ENCODE assay signal across 13 cellular contexts in the genomic region with DNA sequence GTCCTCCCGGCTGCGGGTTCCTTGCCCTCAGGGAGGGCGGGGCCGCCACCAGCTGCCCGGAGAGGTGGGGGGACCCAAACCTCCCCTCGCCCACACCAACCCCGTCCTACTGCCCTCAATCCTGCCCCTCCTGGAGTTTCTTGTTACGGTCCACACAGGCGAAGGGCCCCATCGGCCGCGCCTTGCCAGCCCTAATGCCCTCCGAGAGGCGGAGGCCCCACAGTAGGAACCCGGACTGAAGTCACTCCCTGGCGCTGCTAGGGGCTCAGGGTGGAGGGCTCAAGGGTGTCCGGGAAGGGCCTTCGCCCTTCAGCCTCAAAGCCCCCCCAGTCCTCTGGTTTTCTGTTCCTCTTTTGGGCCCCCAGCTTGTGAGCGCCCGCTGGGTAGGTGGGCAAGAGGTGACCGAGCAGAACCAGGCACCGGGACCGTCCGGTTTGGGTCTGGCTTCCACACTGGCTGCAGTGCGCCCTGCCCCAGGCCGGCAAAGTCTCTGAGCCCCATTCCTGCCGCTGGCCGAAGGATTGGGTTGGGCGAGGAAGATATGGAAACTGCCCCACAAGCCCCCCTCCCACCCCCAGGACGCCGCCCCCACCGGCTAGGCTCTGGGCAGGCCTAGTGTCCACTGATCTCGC. TPM values are rescaled to one million over a fixed set of nuclear protein-coding genes. Genes with fewer than 3 reads are reported as not detected.
DNase-seq lines count a peak whose midpoint lies in the region; ATAC-seq and TF ChIP-seq lines count a peak whose summit lies in the region.
"Had no signal": no experiment of that assay in that cellular context is flagged by ENCODE, and none has a peak within 500 bp of the region (broad histone marks: within the 10 kb centered on the region; RNA-seq: fewer than 3 reads in every experiment).

No MANE protein-coding gene starts in this region.

- WGBS in endodermal cell (ENCODE audit: insufficient coverage in 1 of 2, insufficient read length in 1 of 2), 2 experiments = 22 to 24% methylated on average over 12 to 29 of the region's 33 CpGs

- H3K9me3 Mint-ChIP-seq in IgD-negative memory B cell (no peaks in the 10 kb centered on the region), endodermal cell (no peaks in the 10 kb centered on the region)
- no peaks in the 10 kb centered on the region for H3K9me3 Mint-ChIP-seq in naive thymus-derived CD4-positive, alpha-beta T cell
- H3K9me3 Mint-ChIP-seq: HFFc6 had no signal

- CTCF ChIA-PET in naive thymus-derived CD4-positive, alpha-beta T cell (lab: Charles Lee) = interaction anchor here (0.7 to 2.1 kb wide), 2 partner anchors 22 to 27 kb away, joined by 3 to 30 read pairs; no protein-coding TSS in a partner anchor

- ATAC-seq in naive thymus-derived CD4-positive, alpha-beta T cell = no peak
- no peak for ATAC-seq in GM18520 (IDR thresholded peaks at IDR 0.05; ENCODE audit: unreplicated experiment)

- H3K9ac ChIP-seq in endodermal cell (ENCODE audit: extremely low read depth, low read length, poor library complexity, severe bottlenecking) = no peak overlapping the region

- H3K9me3 ChIP-seq in endodermal cell (ENCODE audit: control insufficient read depth, low read length) = no peaks in the 10 kb centered on the region
- no peaks in the 10 kb centered on the region for H3K9me3 ChIP-seq in naive thymus-derived CD4-positive, alpha-beta T cell (ENCODE audit: control insufficient read depth in 2 of 3, low read length in 3 of 3)

- no peaks in the 10 kb centered on the region for H3K36me3 Mint-ChIP-seq in IgD-negative memory B cell
- no peaks in the 10 kb centered on the region for H3K36me3 Mint-ChIP-seq in endodermal cell (ENCODE audit: low read depth)
- H3K36me3 Mint-ChIP-seq in naive thymus-derived CD4-positive, alpha-beta T cell = no peaks in the 10 kb centered on the region
- H3K36me3 Mint-ChIP-seq: CD4-positive, CD25-positive, alpha-beta regulatory T cell had no signal

- H3K4me3 Mint-ChIP-seq in IgD-negative memory B cell (peak overlapping the region; percentile 35 to 83 (median 71)), endodermal cell (peak overlapping the region; percentile 32)
- peak overlapping the region in 7 of 10 donors; percentile 32 to 73 (median 59) for H3K4me3 Mint-ChIP-seq in naive thymus-derived CD4-positive, alpha-beta T cell
- H3K4me3 Mint-ChIP-seq: HFFc6 had no signal

- H3K27me3 Mint-ChIP-seq in IgD-negative memory B cell = peaks cover 21% of the 10 kb centered on the region
- H3K27me3 Mint-ChIP-seq in endodermal cell (ENCODE audit: insufficient read depth) = peaks cover 63% of the 10 kb centered on the region
- H3K27me3 Mint-ChIP-seq in naive thymus-derived CD4-positive, alpha-beta T cell = peaks cover 17 to 48% (median 20%) of the 10 kb centered on the region in 5 donors

- peaks cover 76% of the 10 kb centered on the region for H3K27me3 ChIP-seq in endodermal cell (ENCODE audit: control insufficient read depth, insufficient read depth, low read length, poor library complexity, severe bottlenecking)
- peaks cover 0 to 11% of the 10 kb centered on the region in 2 donors for H3K27me3 ChIP-seq in naive thymus-derived CD4-positive, alpha-beta T cell (ENCODE audit: control insufficient read depth in 2 of 2, insufficient read depth in 2 of 2, low read length in 2 of 2)

- H3K36me3 ChIP-seq in endodermal cell (ENCODE audit: control insufficient read depth, insufficient read depth, low read length) = no peaks in the 10 kb centered on the region
- H3K36me3 ChIP-seq in naive thymus-derived CD4-positive, alpha-beta T cell (ENCODE audit: control insufficient read depth in 2 of 3, insufficient read depth in 3 of 3, low read length in 3 of 3) = no peaks in the 10 kb centered on the region

- DNase-seq in endodermal cell = no peak
- no peak for DNase-seq in naive thymus-derived CD4-positive, alpha-beta T cell
- no peak for DNase-seq in caudate nucleus (lab: John Stamatoyannopoulos, UW)
- DNase-seq in stimulated activated CD4-positive, alpha-beta T cell treated with anti-CD3 and anti-CD28 coated beads, Interleukin-15, amount 100 ng/mL, for 24 hours = no peak
- no peak for DNase-seq in NOMO-1 (lab: John Stamatoyannopoulos, UW; ENCODE audit: unreplicated experiment in 2 of 2)
- DNase-seq: activated CD4-positive, alpha-beta T cell treated with anti-CD3 and anti-CD28 coated beads, Interleukin-2, amount 50 U/mL, for 4 hours; CD4-positive, CD25-positive, alpha-beta regulatory T cell; islet precursor cell had no signal

- POLR2A ChIA-PET in naive thymus-derived CD4-positive, alpha-beta T cell (lab: Charles Lee) = interaction anchor here (3.0 kb wide), 1 partner anchor 26 kb away, joined by 21 read pairs; no protein-coding TSS in a partner anchor

- H3K27ac Mint-ChIP-seq in IgD-negative memory B cell (no peak overlapping the region), endodermal cell (no peak overlapping the region)
- peak overlapping the region in 1 of 9 donors; percentile 75 for H3K27ac Mint-ChIP-seq in naive thymus-derived CD4-positive, alpha-beta T cell
- H3K27ac Mint-ChIP-seq: CD4-positive, CD25-positive, alpha-beta regulatory T cell; HFFc6 had no signal

- H3K4me1 ChIP-seq in endodermal cell (ENCODE audit: control insufficient read depth, insufficient read depth, low read length) = no peaks in the 10 kb centered on the region
- peaks cover 2 to 17% of the 10 kb centered on the region in 2 donors for H3K4me1 ChIP-seq in naive thymus-derived CD4-positive, alpha-beta T cell (ENCODE audit: control insufficient read depth in 2 of 2, insufficient read depth in 2 of 2, low read length in 2 of 2)

- no peak for TF ChIP-seq CTCF in 22Rv1 (IDR thresholded peaks at IDR 0.05)
- TF ChIP-seq CTCF in endodermal cell (conservative IDR thresholded peaks at IDR 0.05) = no peak

- no peak overlapping the region for H3K4me3 ChIP-seq in endodermal cell (ENCODE audit: low read length)
- H3K4me3 ChIP-seq in naive thymus-derived CD4-positive, alpha-beta T cell (ENCODE audit: low read length) = no peak overlapping the region

- peaks cover 0 to 3% (median 0%) of the 10 kb centered on the region in 3 donors for H3K4me1 Mint-ChIP-seq in IgD-negative memory B cell
- H3K4me1 Mint-ChIP-seq in endodermal cell = no peaks in the 10 kb centered on the region
- H3K4me1 Mint-ChIP-seq in naive thymus-derived CD4-positive, alpha-beta T cell = peaks cover 0 to 9% (median 0%) of the 10 kb centered on the region in 7 donors

- H3K27ac ChIP-seq in 22Rv1 = peak overlapping the region; percentile 61
- no peak overlapping the region for H3K27ac ChIP-seq in endodermal cell (ENCODE audit: low read depth, low read length)
- H3K27ac ChIP-seq in naive thymus-derived CD4-positive, alpha-beta T cell (ENCODE audit: low read depth, low read length) = no peak overlapping the region
- no peak overlapping the region for H3K27ac ChIP-seq in caudate nucleus (ENCODE audit: low read depth, low read length)

- intact Hi-C loops in naive thymus-derived CD4-positive, alpha-beta T cell (cut with micrococcal nuclease) = loop anchor here (2.0 kb wide), 1 partner anchor 81 kb away; a partner anchor contains a TSS

RNA-seq across cellular contexts. Expression of a gene that starts 24.5 kb away (rescaled TPM):
- polyA plus RNA-seq in IgD-negative memory B cell = 1.2 TPM
- 1 to 10 TPM; 4.7 to 7.0 TPM for total RNA-seq in endodermal cell
- polyA plus RNA-seq in endodermal cell (2013, experiment 1 of 2) = 13.7 TPM
- 7.4 TPM for polyA plus RNA-seq in endodermal cell (2013, experiment 2 of 2)
- 10 to 100 TPM in 2 of 5 experiments, 1 to 10 TPM in 2, under 1 TPM in 1; 0.41 to 79.3 (median 4.4) TPM for total RNA-seq in naive thymus-derived CD4-positive, alpha-beta T cell
- under 1 TPM; 0.22 to 0.35 TPM for polyA plus RNA-seq in naive thymus-derived CD4-positive, alpha-beta T cell

RNA-seq across cellular contexts. Expression of a gene that starts 37.5 kb away (rescaled TPM):
- polyA plus RNA-seq in IgD-negative memory B cell = not detected
- total RNA-seq in endodermal cell = not detected
- not detected for polyA plus RNA-seq in endodermal cell (2013, experiment 1 of 2)
- not detected for polyA plus RNA-seq in endodermal cell (2013, experiment 2 of 2)
- not detected for total RNA-seq in naive thymus-derived CD4-positive, alpha-beta T cell
- polyA plus RNA-seq in naive thymus-derived CD4-positive, alpha-beta T cell = not detected
- total RNA-seq: bronchial epithelial cell; CD4-positive, CD25-positive, alpha-beta regulatory T cell; HFFc6 had no signal
- polyA plus RNA-seq: CD4-positive, CD25-positive, alpha-beta regulatory T cell had no signal

RNA-seq across cellular contexts. Expression of a gene that starts 50.5 kb away (rescaled TPM):
- not detected for polyA plus RNA-seq in IgD-negative memory B cell
- total RNA-seq in endodermal cell = not detected
- polyA plus RNA-seq in endodermal cell (2013, experiment 1 of 2) = not detected
- polyA plus RNA-seq in endodermal cell (2013, experiment 2 of 2) = not detected
- not detected for total RNA-seq in naive thymus-derived CD4-positive, alpha-beta T cell
- not detected for polyA plus RNA-seq in naive thymus-derived CD4-positive, alpha-beta T cell
- total RNA-seq: bronchial epithelial cell, HFFc6 had no signal
- polyA plus RNA-seq: CD4-positive, CD25-positive, alpha-beta regulatory T cell had no signal
